In genomic region chr2:219688560-219689445, GRCh38 we compare ENCODE assay signal across 10 cellular contexts.
DNase-seq lines count a peak whose midpoint lies in the region; ATAC-seq and TF ChIP-seq lines count a peak whose summit lies in the region.
"Had no signal": no experiment of that assay in that cellular context is flagged by ENCODE, and none has a peak within 500 bp of the region (broad histone marks: within the 10 kb centered on the region; RNA-seq: fewer than 3 reads in every experiment).

No MANE protein-coding gene starts in this region.

- TF ChIP-seq CTCF in esophagus squamous epithelium (IDR thresholded peaks at IDR 0.05) (no peak), omental fat pad (IDR thresholded peaks at IDR 0.05) (no peak), prostate gland (IDR thresholded peaks at IDR 0.05) (no peak)

- H3K36me3 ChIP-seq in esophagus squamous epithelium: no peaks in the 10 kb centered on the region
- no peaks in the 10 kb centered on the region for H3K36me3 ChIP-seq in prostate gland

- H3K9me3 ChIP-seq in esophagus squamous epithelium: no peaks in the 10 kb centered on the region
- H3K9me3 ChIP-seq in prostate gland: no peaks in the 10 kb centered on the region

- H3K27ac ChIP-seq in esophagus squamous epithelium (peak overlapping the region in 3 of 4 donors; percentile 37 to 62 (median 53)), prostate gland (no peak overlapping the region)
- H3K27ac ChIP-seq: VCaP had no signal

- TF ChIP-seq POLR2A in esophagus squamous epithelium (IDR thresholded peaks at IDR 0.05) (no peak), prostate gland (IDR thresholded peaks at IDR 0.05) (no peak)

- intact Hi-C loops in esophagus squamous epithelium (cut with DNase I): no loop called here
- intact Hi-C loops in prostate gland (cut with DNase I): loop anchor here (2.0 to 5.0 kb wide), 2 partner anchors 47 to 146 kb away; partner anchors contain the start of gene CHPF

- H3K27me3 ChIP-seq in esophagus squamous epithelium: peaks cover 0 to 17% (median 0%) of the 10 kb centered on the region in 4 donors
- no peaks in the 10 kb centered on the region for H3K27me3 ChIP-seq in prostate gland (replicated peaks; ENCODE audit: insufficient read depth)

- 38 to 58% methylated on average over 22 to 23 of the region's 23 CpGs for WGBS in esophagus squamous epithelium, 2 donors
- 73% methylated on average over 23 of the region's 23 CpGs for WGBS in prostate gland

- H3K4me3 ChIP-seq in esophagus squamous epithelium (no peak overlapping the region), prostate gland (no peak overlapping the region)

- H3K4me1 ChIP-seq in esophagus squamous epithelium (peaks cover 3 to 41% (median 15%) of the 10 kb centered on the region in 3 donors), prostate gland (replicated peaks) (no peaks in the 10 kb centered on the region)

- DNase-seq in ELF-1 (ENCODE audit: low read depth, low spot score) (peak; percentile 75), RPMI7951 (ENCODE audit: low read depth) (peak; percentile 97), esophagus squamous epithelium (lab: John Stamatoyannopoulos, UW) (no peak), omental fat pad (ENCODE audit: low spot score) (no peak), prostate gland (ENCODE audit: low spot score) (no peak)
- no peak for DNase-seq in activated CD4-positive, CD25-positive, alpha-beta regulatory T cell treated with anti-CD3 and anti-CD28 coated beads, Interleukin-2, amount 50 U/mL, for 72 hours
- DNase-seq: NCI-H446 treated with DMSO at 0.1 percent for 48 hours had no signal

- ATAC-seq in omental fat pad (ENCODE audit: low FRiP score): peak; percentile 61
- ATAC-seq in activated CD4-positive, CD25-positive, alpha-beta regulatory T cell treated with anti-CD3 and anti-CD28 coated beads, Interleukin-2, amount 50 U/mL, for 24 hours: no peak
- no peak for ATAC-seq in GM19328 (IDR thresholded peaks at IDR 0.05; ENCODE audit: unreplicated experiment)

Comparison
In these comparisons a context has a peak if more than half of its experiments do, and no peak if none do; other contexts are left out.
1. DNase-seq: peak in ELF-1 (single experiment) and RPMI7951 (single experiment); none in esophagus squamous epithelium (single experiment), omental fat pad (single experiment), activated CD4-positive, CD25-positive, alpha-beta regulatory T cell treated with anti-CD3 and anti-CD28 coated beads, Interleukin-2, amount 50 U/mL, for 72 hours (single experiment) and prostate gland (single experiment).
2. H3K27ac ChIP-seq: peak in esophagus squamous epithelium (3 of 4); none in prostate gland (0 of 2).